ENCODE assay signal across 9 cellular contexts in genomic region chr6:18289283-18289682, GRCh38.
"Had no signal": no experiment of that assay in that cellular context is flagged by ENCODE, and none has a peak within 500 bp of the region (broad histone marks: within the 10 kb centered on the region; RNA-seq: fewer than 3 reads in every experiment).

No MANE protein-coding gene starts in this region.

- ATAC-seq: HCT116, HepG2 had no signal

- H3K9ac ChIP-seq: GM23248 had no signal

- H3K27ac ChIP-seq: GM23248, HL-60 had no signal

- H3K4me3 ChIP-seq: GM23248, HAP-1 had no signal

- H3K9me3 ChIP-seq: HAP-1 had no signal

- H3K36me3 ChIP-seq: HAP-1 had no signal

- H2AFZ ChIP-seq: GM23248 had no signal

- DNase-seq: GM23248, GOT3, H7, HFFc6, KBM-7 had no signal
